1 cellular context compared by ENCODE assay signal in the genomic region with DNA sequence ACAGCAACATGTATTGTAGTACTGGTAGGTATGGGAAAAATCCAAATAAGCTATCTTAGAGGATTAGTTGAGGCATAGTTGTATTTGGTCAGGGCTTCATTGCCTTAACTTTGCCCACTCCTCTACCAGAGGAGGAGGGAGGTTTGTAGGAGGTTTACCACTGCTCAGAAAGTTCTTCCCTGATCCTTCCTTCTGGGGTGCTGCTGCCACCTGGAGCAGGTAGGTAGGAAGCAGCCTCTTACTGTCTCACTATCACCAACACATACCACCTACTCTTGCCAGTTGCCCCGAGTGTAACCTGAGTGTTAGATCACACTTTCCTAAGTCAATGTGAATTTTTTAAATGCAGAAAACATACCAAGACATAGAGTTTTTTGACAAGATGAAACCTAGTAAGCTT.
TF ChIP-seq lines count a peak whose summit lies in the region.

No MANE protein-coding gene starts in this region.

TF ChIP-seq in H1, 55 proteins besides CTCF, POLR2A, EP300 and RAD21:
- no peak for TF ChIP-seq ZNF274 (IDR thresholded peaks at IDR 0.05; ENCODE audit: borderline replicate concordance, extremely low read depth, low read length)
- TF ChIP-seq NRF1 (IDR thresholded peaks at IDR 0.05; ENCODE audit: low read depth, low read length): no peak
- no peak for TF ChIP-seq TCF12 (IDR thresholded peaks at IDR 0.05; ENCODE audit: low read depth, low read length)
- TF ChIP-seq SUZ12 (IDR thresholded peaks at IDR 0.05; ENCODE audit: low read length): no peak
- TF ChIP-seq, protein P1, sequence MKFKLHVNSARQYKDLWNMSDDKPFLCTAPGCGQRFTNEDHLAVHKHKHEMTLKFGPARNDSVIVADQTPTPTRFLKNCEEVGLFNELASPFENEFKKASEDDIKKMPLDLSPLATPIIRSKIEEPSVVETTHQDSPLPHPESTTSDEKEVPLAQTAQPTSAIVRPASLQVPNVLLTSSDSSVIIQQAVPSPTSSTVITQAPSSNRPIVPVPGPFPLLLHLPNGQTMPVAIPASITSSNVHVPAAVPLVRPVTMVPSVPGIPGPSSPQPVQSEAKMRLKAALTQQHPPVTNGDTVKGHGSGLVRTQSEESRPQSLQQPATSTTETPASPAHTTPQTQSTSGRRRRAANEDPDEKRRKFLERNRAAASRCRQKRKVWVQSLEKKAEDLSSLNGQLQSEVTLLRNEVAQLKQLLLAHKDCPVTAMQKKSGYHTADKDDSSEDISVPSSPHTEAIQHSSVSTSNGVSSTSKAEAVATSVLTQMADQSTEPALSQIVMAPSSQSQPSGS (IDR thresholded peaks at IDR 0.05; ENCODE audit: low read length): no peak
- no peak for TF ChIP-seq TAF7 (optimal IDR thresholded peaks at IDR 0.05; ENCODE audit: borderline replicate concordance, low read depth, low read length)
- no peak for TF ChIP-seq HDAC2 (IDR thresholded peaks at IDR 0.05; ENCODE audit: borderline replicate concordance in 1 of 2, low read depth in 2 of 2, low read length in 2 of 2)
- no peak for TF ChIP-seq CREB1 (IDR thresholded peaks at IDR 0.05)
- TF ChIP-seq JUN (IDR thresholded peaks at IDR 0.05; ENCODE audit: low read depth, low read length): no peak
- TF ChIP-seq CHD2 (IDR thresholded peaks at IDR 0.05; ENCODE audit: low read length): no peak
- no peak for TF ChIP-seq RXRA (IDR thresholded peaks at IDR 0.05; ENCODE audit: insufficient read depth, low read depth, low read length)
- no peak for TF ChIP-seq YY1 (IDR thresholded peaks at IDR 0.05; ENCODE audit: low read depth, low read length)
- TF ChIP-seq KDM4A (IDR thresholded peaks at IDR 0.05; ENCODE audit: low read depth, low read length, severe bottlenecking): no peak
- no peak for TF ChIP-seq JUND (IDR thresholded peaks at IDR 0.05; ENCODE audit: low read length)
- no peak for TF ChIP-seq USF2 (IDR thresholded peaks at IDR 0.05; ENCODE audit: low read length)
- no peak for TF ChIP-seq SIRT6 (IDR thresholded peaks at IDR 0.05; ENCODE audit: low read length)
- TF ChIP-seq SP4 (IDR thresholded peaks at IDR 0.05; ENCODE audit: low read length): no peak
